In genomic region chr20:35317416-35317815, GRCh38 we compare ENCODE assay signal across 22 cellular contexts. TPM values are rescaled to one million over a fixed set of nuclear protein-coding genes. Genes with fewer than 3 reads are reported as not detected.
DNase-seq lines count a peak whose midpoint lies in the region; ATAC-seq, FAIRE-seq and TF ChIP-seq lines count a peak whose summit lies in the region.
"Had no signal": no experiment of that assay in that cellular context is flagged by ENCODE, and none has a peak within 500 bp of the region (broad histone marks: within the 10 kb centered on the region; RNA-seq: fewer than 3 reads in every experiment).

No MANE protein-coding gene starts in this region.

- FAIRE-seq in HTR-8/SVneo (lab: Jason Lieb, UNC), result peak; percentile 26

- TF ChIP-seq EP300 in stomach (IDR thresholded peaks at IDR 0.05), result no peak

- TF ChIP-seq POLR2A in stomach (IDR thresholded peaks at IDR 0.05), result no peak

- no peaks in the 10 kb centered on the region for H3K27me3 ChIP-seq in stomach
- H3K27me3 ChIP-seq: BE2C, right atrium auricular region had no signal

- TF ChIP-seq CTCF in astrocyte of the cerebellum (IDR thresholded peaks at IDR 0.05; ENCODE audit: low read depth, low read length, missing control alignments), result no peak
- TF ChIP-seq CTCF in stomach (IDR thresholded peaks at IDR 0.05), result no peak

- intact Hi-C loops in stomach (cut with DNase I; ENCODE audit: low total_unique reads), result no loop called here

- peak overlapping the region in 4 of 5 donors; percentile 35 to 82 (median 73) for H3K27ac ChIP-seq in stomach

- no peaks in the 10 kb centered on the region for H3K9me3 ChIP-seq in stomach
- H3K9me3 ChIP-seq: BE2C, Caco-2, right atrium auricular region had no signal

- peaks cover 6 to 45% (median 23%) of the 10 kb centered on the region in 4 donors for H3K4me1 ChIP-seq in stomach
- H3K4me1 ChIP-seq: BE2C had no signal

- H3K4me3 ChIP-seq in astrocyte of the cerebellum (ENCODE audit: low read depth, low read length), result no peak overlapping the region
- H3K4me3 ChIP-seq in stomach, result no peak overlapping the region
- H3K4me3 ChIP-seq: GM23248, right atrium auricular region had no signal

- DNase-seq in HTR-8/SVneo (ENCODE audit: insufficient read length, low spot score) (no peak), astrocyte of the cerebellum (ENCODE audit: low read depth) (peak; percentile 43), kidney tubule cell (ENCODE audit: low spot score) (peak; percentile 66), stomach (no peak), medulla oblongata (ENCODE audit: extremely low spot score) (no peak)
- DNase-seq: activated B cell treated with CpG ODN at 0.5 μM for 24 hours; activated CD8-positive, alpha-beta T cell treated with anti-CD3 and anti-CD28 coated beads for 36 hours; activated T-cell treated with anti-CD3 and anti-CD28 coated beads, Interleukin-2, amount 50 U/mL, for 24 hours; BE2C; Caco-2; endodermal cell; GM23248; Karpas-422; NCI-H1092 treated with DMSO at 0.1 percent for 48 hours; NCI-H2081; NCI-H526; stimulated activated naive B cell treated with anti-CD40 and anti-IgM and Interleukin-4, amounts not matched to agents 10 μg/mL and 1 μg/mL and 100 μg/mL, for 72 hours had no signal

- peaks cover 0 to 19% (median 10%) of the 10 kb centered on the region in 4 donors for H3K36me3 ChIP-seq in stomach
- H3K36me3 ChIP-seq: BE2C, right atrium auricular region had no signal

- WGBS in stomach, 5 donors, result 76 to 89% (median 86%) methylated on average over 3 of the region's 3 CpGs

- in situ Hi-C loops in astrocyte of the cerebellum (cut with HindIII; ENCODE audit: low sequenced_read_pairs), result no loop called here

- ATAC-seq in HG03175 (IDR thresholded peaks at IDR 0.05; ENCODE audit: unreplicated experiment), result no peak
- no peak for ATAC-seq in GM18867 (IDR thresholded peaks at IDR 0.05; ENCODE audit: unreplicated experiment)
- ATAC-seq: activated CD8-positive, alpha-beta T cell treated with anti-CD3 and anti-CD28 coated beads for 36 hours; activated naive CD4-positive, alpha-beta T cell treated with anti-CD3 and anti-CD28 coated beads, Interleukin-2, amount 50 U/mL, for 72 hours; stimulated activated naive B cell treated with anti-CD40 and anti-IgM and Interleukin-4, amounts not matched to agents 10 μg/mL and 1 μg/mL and 100 μg/mL, for 72 hours had no signal

RNA-seq across cellular contexts. Expression of gene FAM83C, which starts 25.2 kb away (rescaled TPM):
- not detected for total RNA-seq in stomach
- polyA plus RNA-seq in stomach, result 1 to 10 TPM in 1 of 3 donors, not detected in 2; 6.5 TPM
- total RNA-seq: activated B cell treated with CpG ODN at 0.5 μM for 24 hours; activated CD8-positive, alpha-beta T cell treated with anti-CD3 and anti-CD28 coated beads for 36 hours; activated naive CD4-positive, alpha-beta T cell treated with anti-CD3 and anti-CD28 coated beads, Interleukin-2, amount 50 U/mL, for 72 hours; Caco-2; endodermal cell; GM23248; right atrium auricular region; SK-MEL-5 had no signal
- polyA plus RNA-seq: GM23248 had no signal

RNA-seq across cellular contexts. Expression of gene EIF6, which starts 32.8 kb away (rescaled TPM):
- 10 to 100 TPM; 16.3 to 99.5 (median 88.9) TPM for total RNA-seq in stomach
- polyA plus RNA-seq in stomach, result 100 to 1,000 TPM; 123 to 163 (median 163) TPM

RNA-seq across cellular contexts. Expression of gene MMP24OS, which starts 39.5 kb away (rescaled TPM):
- 10 to 100 TPM; 16.2 to 70.7 (median 37.9) TPM for total RNA-seq in stomach
- 10 to 100 TPM; 27.3 to 82.4 (median 58.3) TPM for polyA plus RNA-seq in stomach

Comparison
In these comparisons a context has a peak if more than half of its experiments do, and no peak if none do; other contexts are left out.
1. DNase-seq: peak in astrocyte of the cerebellum (single experiment) and kidney tubule cell (single experiment); none in HTR-8/SVneo (single experiment), stomach (single experiment) and medulla oblongata (single experiment).